13 cellular contexts compared by ENCODE assay signal in genomic region chr18:67278984-67279383, GRCh38.
DNase-seq lines count a peak whose midpoint lies in the region; ATAC-seq and TF ChIP-seq lines count a peak whose summit lies in the region.
"Had no signal": no experiment of that assay in that cellular context is flagged by ENCODE, and none has a peak within 500 bp of the region (broad histone marks: within the 10 kb centered on the region; RNA-seq: fewer than 3 reads in every experiment).

No MANE protein-coding gene starts in this region.

- H3K36me3 Mint-ChIP-seq in endothelial cell (ENCODE audit: low read depth, unreplicated experiment), result no peaks in the 10 kb centered on the region
- H3K36me3 Mint-ChIP-seq: CD4-positive, CD25-positive, alpha-beta regulatory T cell had no signal

- H3K27me3 ChIP-seq in SK-N-SH (ENCODE audit: insufficient read depth) (no peaks in the 10 kb centered on the region), RWPE2 (ENCODE audit: insufficient read depth, poor library complexity, severe bottlenecking) (no peaks in the 10 kb centered on the region), smooth muscle cell (ENCODE audit: low read depth) (no peaks in the 10 kb centered on the region)

- CTCF ChIA-PET in SK-N-SH (lab: Yijun Ruan, JAX), result interaction anchor here (0.9 kb wide), 1 partner anchor 14 kb away, joined by 3 read pairs; no protein-coding TSS in a partner anchor

- no peak overlapping the region for H3K4me2 ChIP-seq in SK-N-SH
- no peak overlapping the region for H3K4me2 ChIP-seq in smooth muscle cell

- TF ChIP-seq CTCF in SK-N-SH (IDR thresholded peaks at IDR 0.05) (peak; percentile 21; the same call in 1 of the 2 replicates), RWPE2 (IDR thresholded peaks at IDR 0.05; ENCODE audit: poor library complexity, severe bottlenecking) (peak; percentile 26), endothelial cell (IDR thresholded peaks at IDR 0.05; ENCODE audit: unreplicated experiment) (peak; percentile 58), smooth muscle cell (IDR thresholded peaks at IDR 0.05; ENCODE audit: borderline replicate concordance, insufficient read depth, poor library complexity, severe bottlenecking) (no peak)

- no peaks in the 10 kb centered on the region for H3K9me2 ChIP-seq in SK-N-SH

- H3K27ac ChIP-seq in SK-N-SH (ENCODE audit: low read depth in 2 of 2, low read length in 1 of 2) (no peak overlapping the region), RWPE2 (ENCODE audit: poor library complexity, severe bottlenecking) (no peak overlapping the region), smooth muscle cell (ENCODE audit: low read depth) (no peak overlapping the region)
- H3K27ac ChIP-seq: 22Rv1, GM23248 had no signal

- no peaks in the 10 kb centered on the region for H3K9me3 ChIP-seq in SK-N-SH
- no peaks in the 10 kb centered on the region for H3K9me3 ChIP-seq in RWPE2 (ENCODE audit: severe bottlenecking)
- no peaks in the 10 kb centered on the region for H3K9me3 ChIP-seq in smooth muscle cell (replicated peaks; ENCODE audit: low read depth)

- H3K9ac ChIP-seq in SK-N-SH (no peak overlapping the region), smooth muscle cell (ENCODE audit: low read depth) (no peak overlapping the region)
- H3K9ac ChIP-seq: GM23248 had no signal

- no peak overlapping the region for H2AFZ ChIP-seq in SK-N-SH (ENCODE audit: low read depth)
- H2AFZ ChIP-seq in smooth muscle cell (ENCODE audit: low read depth), result peak overlapping the region; percentile 57
- H2AFZ ChIP-seq: GM23248 had no signal

- WGBS in SK-N-SH (ENCODE audit: low lambda C conversion rate), result 83% methylated on average over 2 of the region's 2 CpGs
- WGBS in smooth muscle cell (ENCODE audit: low lambda C conversion rate), result 90% methylated on average over 2 of the region's 2 CpGs

- H3K4me1 ChIP-seq in SK-N-SH (ENCODE audit: control insufficient read depth in 1 of 2, insufficient read depth in 2 of 2, low read depth in 1 of 2, low read length in 1 of 2) (peaks cover 0 to 8% of the 10 kb centered on the region in 2 experiments; a peak in 2 of 4 replicates), RWPE2 (ENCODE audit: insufficient read depth, poor library complexity, severe bottlenecking) (peaks cover 3% of the 10 kb centered on the region), smooth muscle cell (ENCODE audit: low read depth) (no peaks in the 10 kb centered on the region)

- H3K36me3 ChIP-seq in SK-N-SH (replicated peaks in 1 of 2; ENCODE audit: control insufficient read depth in 1 of 2, insufficient read depth in 2 of 2, low read length in 1 of 2) (no peaks in the 10 kb centered on the region), RWPE2 (ENCODE audit: low read depth) (no peaks in the 10 kb centered on the region), smooth muscle cell (ENCODE audit: low read depth) (no peaks in the 10 kb centered on the region)

- no peak for TF ChIP-seq EP300 in SK-N-SH (IDR thresholded peaks at IDR 0.05; ENCODE audit: borderline replicate concordance in 1 of 2, low read depth in 1 of 2, low read length in 1 of 2)

- no peaks in the 10 kb centered on the region for H3K27me3 Mint-ChIP-seq in endothelial cell (ENCODE audit: unreplicated experiment)
- H3K27me3 Mint-ChIP-seq: CD4-positive, CD25-positive, alpha-beta regulatory T cell had no signal

- peaks cover 9% of the 10 kb centered on the region for H3K4me1 Mint-ChIP-seq in endothelial cell (ENCODE audit: unreplicated experiment)
- H3K4me1 Mint-ChIP-seq: CD4-positive, CD25-positive, alpha-beta regulatory T cell had no signal

- H3F3A ChIP-seq in SK-N-SH (replicated peaks; ENCODE audit: insufficient read depth) (no peaks in the 10 kb centered on the region), smooth muscle cell (ENCODE audit: low read depth) (no peaks in the 10 kb centered on the region)

- no peak for ATAC-seq in SK-N-SH treated with all-trans-retinoic acid at 6 μM for 48 hours
- no peak for ATAC-seq in RWPE2 (ENCODE audit: low read depth)
- no peak for ATAC-seq in Right ventricle myocardium superior (ENCODE audit: poor library complexity)

- H3K9me3 Mint-ChIP-seq in endothelial cell (ENCODE audit: unreplicated experiment), result no peaks in the 10 kb centered on the region

- H3K79me2 ChIP-seq in SK-N-SH (ENCODE audit: insufficient read depth) (no peaks in the 10 kb centered on the region), smooth muscle cell (ENCODE audit: low read depth) (no peaks in the 10 kb centered on the region)

- no peak for TF ChIP-seq RAD21 in SK-N-SH (IDR thresholded peaks at IDR 0.05; ENCODE audit: low read length)

- no peak overlapping the region for H3K4me3 Mint-ChIP-seq in endothelial cell (ENCODE audit: unreplicated experiment)
- H3K4me3 Mint-ChIP-seq: CD4-positive, CD25-positive, alpha-beta regulatory T cell had no signal

- H4K20me1 ChIP-seq in SK-N-SH (ENCODE audit: insufficient read depth), result no peaks in the 10 kb centered on the region
- H4K20me1 ChIP-seq in smooth muscle cell (ENCODE audit: low read depth), result no peaks in the 10 kb centered on the region

- intact Hi-C loops in Right ventricle myocardium superior (cut with DNase I), result no loop called here

- H3K27ac Mint-ChIP-seq in endothelial cell (ENCODE audit: unreplicated experiment), result no peak overlapping the region
- H3K27ac Mint-ChIP-seq: CD4-positive, CD25-positive, alpha-beta regulatory T cell had no signal

- DNase-seq in SK-N-SH (no peak), RWPE2 (ENCODE audit: low spot score) (no peak), endothelial cell (ENCODE audit: low spot score) (no peak), smooth muscle cell (lab: John Stamatoyannopoulos, UW; ENCODE audit: unreplicated experiment) (no peak), CD1c-positive myeloid dendritic cell (ENCODE audit: extremely low spot score) (no peak), NCI-H524 treated with DMSO at 0.1 percent for 48 hours (lab: John Stamatoyannopoulos, UW) (no peak), Right ventricle myocardium superior (no peak)
- DNase-seq: CD4-positive, CD25-positive, alpha-beta regulatory T cell; DMS53; GM23248; H7 had no signal

- POLR2A ChIA-PET in SK-N-SH (lab: Yijun Ruan, JAX), result no interaction called here

- H3K4me3 ChIP-seq in SK-N-SH (ENCODE audit: low read depth in 2 of 2, low read length in 1 of 2) (no peak overlapping the region), RWPE2 (ENCODE audit: severe bottlenecking) (no peak overlapping the region), smooth muscle cell (no peak overlapping the region)
- H3K4me3 ChIP-seq: GM23248 had no signal

TF ChIP-seq in SK-N-SH, 30 proteins besides CTCF, POLR2A, EP300 and RAD21 (continues in another document):
- TF ChIP-seq GATA2 (CRISPR knock-in tag; IDR thresholded peaks at IDR 0.05) (no peak), SMC3 (IDR thresholded peaks at IDR 0.05; ENCODE audit: low read depth, low read length) (no peak), SIN3A (IDR thresholded peaks at IDR 0.05; ENCODE audit: borderline replicate concordance, low read depth, low read length) (no peak), EZH2phosphoT487 (IDR thresholded peaks at IDR 0.05; ENCODE audit: borderline replicate concordance, low read depth) (no peak), USF2 (IDR thresholded peaks at IDR 0.05; ENCODE audit: borderline replicate concordance, low read depth, low read length) (no peak), JUND (IDR thresholded peaks at IDR 0.05) (no peak), TEAD4 (IDR thresholded peaks at IDR 0.05; ENCODE audit: borderline replicate concordance, insufficient read depth) (no peak)
- TF ChIP-seq, protein P1, sequence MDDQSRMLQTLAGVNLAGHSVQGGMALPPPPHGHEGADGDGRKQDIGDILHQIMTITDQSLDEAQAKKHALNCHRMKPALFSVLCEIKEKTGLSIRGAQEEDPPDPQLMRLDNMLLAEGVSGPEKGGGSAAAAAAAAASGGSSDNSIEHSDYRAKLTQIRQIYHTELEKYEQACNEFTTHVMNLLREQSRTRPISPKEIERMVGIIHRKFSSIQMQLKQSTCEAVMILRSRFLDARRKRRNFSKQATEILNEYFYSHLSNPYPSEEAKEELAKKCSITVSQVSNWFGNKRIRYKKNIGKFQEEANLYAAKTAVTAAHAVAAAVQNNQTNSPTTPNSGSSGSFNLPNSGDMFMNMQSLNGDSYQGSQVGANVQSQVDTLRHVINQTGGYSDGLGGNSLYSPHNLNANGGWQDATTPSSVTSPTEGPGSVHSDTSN (IDR thresholded peaks at IDR 0.05), result no peak

TF ChIP-seq in SK-N-SH treated with all-trans-retinoic acid at 6 μM for 48 hours, 23 proteins besides CTCF, POLR2A, EP300 and RAD21 (continues in another document):
- TF ChIP-seq ZNF8 (CRISPR knock-in tag; IDR thresholded peaks at IDR 0.05) (no peak), POU6F1 (CRISPR knock-in tag; IDR thresholded peaks at IDR 0.05; ENCODE audit: borderline replicate concordance, low read depth) (no peak), ISL1 (CRISPR knock-in tag; IDR thresholded peaks at IDR 0.05) (no peak), RARB (CRISPR knock-in tag; IDR thresholded peaks at IDR 0.05) (no peak), ESRRG (CRISPR knock-in tag; IDR thresholded peaks at IDR 0.05) (no peak), TOX (CRISPR knock-in tag; IDR thresholded peaks at IDR 0.05; ENCODE audit: borderline replicate concordance) (no peak)
- TF ChIP-seq, protein P2, sequence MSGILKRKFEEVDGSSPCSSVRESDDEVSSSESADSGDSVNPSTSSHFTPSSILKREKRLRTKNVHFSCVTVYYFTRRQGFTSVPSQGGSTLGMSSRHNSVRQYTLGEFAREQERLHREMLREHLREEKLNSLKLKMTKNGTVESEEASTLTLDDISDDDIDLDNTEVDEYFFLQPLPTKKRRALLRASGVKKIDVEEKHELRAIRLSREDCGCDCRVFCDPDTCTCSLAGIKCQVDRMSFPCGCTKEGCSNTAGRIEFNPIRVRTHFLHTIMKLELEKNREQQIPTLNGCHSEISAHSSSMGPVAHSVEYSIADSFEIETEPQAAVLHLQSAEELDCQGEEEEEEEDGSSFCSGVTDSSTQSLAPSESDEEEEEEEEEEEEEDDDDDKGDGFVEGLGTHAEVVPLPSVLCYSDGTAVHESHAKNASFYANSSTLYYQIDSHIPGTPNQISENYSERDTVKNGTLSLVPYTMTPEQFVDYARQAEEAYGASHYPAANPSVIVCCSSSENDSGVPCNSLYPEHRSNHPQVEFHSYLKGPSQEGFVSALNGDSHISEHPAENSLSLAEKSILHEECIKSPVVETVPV (CRISPR knock-in tag; IDR thresholded peaks at IDR 0.05), result no peak
